Comparison of ENCODE assay signal across 8 cellular contexts in the genomic region with DNA sequence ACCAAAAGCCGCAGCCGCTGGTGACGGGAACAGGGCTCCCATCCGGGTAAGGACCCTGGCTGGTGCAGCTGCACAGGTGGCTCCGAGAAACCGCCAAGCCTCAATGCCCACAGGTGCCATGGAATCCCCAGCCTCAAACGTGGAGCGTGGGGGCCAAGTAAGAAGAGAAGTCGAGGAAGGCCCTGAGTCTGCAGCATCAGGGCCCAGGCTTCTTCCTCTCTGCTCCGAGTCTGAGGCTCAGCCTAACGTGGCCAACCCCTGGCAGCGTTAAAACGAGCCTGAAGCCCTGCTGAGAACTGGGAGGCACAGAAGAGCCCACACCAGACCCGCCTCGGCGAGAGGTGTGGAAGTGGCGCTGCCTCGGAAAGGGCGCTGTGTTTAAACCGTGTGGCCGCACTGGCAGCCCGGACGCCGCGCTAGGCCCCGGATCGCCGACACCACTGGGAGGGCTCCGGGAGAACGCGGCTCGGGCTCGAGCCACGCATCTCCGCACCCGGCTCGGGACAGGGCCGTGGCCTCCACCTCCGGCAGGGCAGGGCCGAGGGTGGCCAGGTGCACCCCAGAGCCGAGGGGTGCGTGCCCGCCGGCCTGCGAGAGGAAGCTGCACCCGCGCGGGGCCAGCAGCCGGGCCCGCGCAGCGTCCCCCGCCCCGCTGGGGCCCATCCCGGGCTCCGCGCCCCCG. TPM values are rescaled to one million over a fixed set of nuclear protein-coding genes. Genes with fewer than 3 reads are reported as not detected.
DNase-seq lines count a peak whose midpoint lies in the region; ATAC-seq, FAIRE-seq and TF ChIP-seq lines count a peak whose summit lies in the region.

No MANE protein-coding gene starts in this region.

- H3K4me3 ChIP-seq in WI38 (ENCODE audit: low read depth, low read length) = peak overlapping the region; percentile 73
- peak overlapping the region; percentile 65 for H3K4me3 ChIP-seq in rectal smooth muscle tissue (ENCODE audit: low read length)

- intact Hi-C loops in head of caudate nucleus (cut with DNase I) = loop anchor here (5.0 kb wide), 1 partner anchor 37 kb away; a partner anchor contains a TSS

- H3K27ac ChIP-seq in foreskin keratinocyte (no peak overlapping the region), rectal smooth muscle tissue (ENCODE audit: low read depth, low read length) (no peak overlapping the region)

- peaks cover 9% of the 10 kb centered on the region for H3K36me3 ChIP-seq in rectal smooth muscle tissue (ENCODE audit: control insufficient read depth, insufficient read depth, low read length)

- TF ChIP-seq CTCF in WI38 (IDR thresholded peaks at IDR 0.05; ENCODE audit: low read depth, low read length) (no peak), foreskin keratinocyte (conservative IDR thresholded peaks at IDR 0.05) (no peak)

- DNase-seq in 8988T = peak; percentile 29
- DNase-seq in foreskin keratinocyte = peak in 1 of 2 donors; percentile 13
- no peak for DNase-seq in head of caudate nucleus
- no peak for DNase-seq in frontal cortex (ENCODE audit: low spot score in 2 of 2)

- ATAC-seq in GM18517 (IDR thresholded peaks at IDR 0.05; ENCODE audit: unreplicated experiment) = peak; percentile 5
- ATAC-seq in HG03045 (IDR thresholded peaks at IDR 0.05; ENCODE audit: unreplicated experiment) = peak; percentile 10
- peak; percentile 9 for ATAC-seq in foreskin keratinocyte

- FAIRE-seq in frontal cortex (lab: Jason Lieb, UNC) = no peak

- peak overlapping the region; percentile 6 for H3K9ac ChIP-seq in rectal smooth muscle tissue (ENCODE audit: low read length)

- H3K4me1 ChIP-seq in foreskin keratinocyte = peaks cover 5% of the 10 kb centered on the region
- peaks cover 8% of the 10 kb centered on the region for H3K4me1 ChIP-seq in rectal smooth muscle tissue (ENCODE audit: control insufficient read depth, insufficient read depth, low read length)

- no peaks in the 10 kb centered on the region for H3K27me3 ChIP-seq in foreskin keratinocyte
- no peaks in the 10 kb centered on the region for H3K27me3 ChIP-seq in rectal smooth muscle tissue (ENCODE audit: control insufficient read depth, insufficient read depth, low read length)

RNA-seq across cellular contexts. Expression of a gene that starts 0.7 kb away (rescaled TPM):
- total RNA-seq in foreskin keratinocyte = 41.8 and 56.1 TPM in 2 replicates
- polyA plus RNA-seq in foreskin keratinocyte = 51.4 and 64.6 TPM in 2 replicates
- 19.6 TPM for total RNA-seq in frontal cortex

RNA-seq across cellular contexts. Expression of a gene that starts 10.9 kb away (rescaled TPM):
- 29.6 and 30.2 TPM in 2 replicates for total RNA-seq in foreskin keratinocyte
- polyA plus RNA-seq in foreskin keratinocyte = 27.2 and 28.9 TPM in 2 replicates
- 21.6 TPM for total RNA-seq in frontal cortex

RNA-seq across cellular contexts. Expression of a gene that starts 15.9 kb away (rescaled TPM):
- 72.3 and 81.9 TPM in 2 replicates for total RNA-seq in foreskin keratinocyte
- 103 and 119 TPM in 2 replicates for polyA plus RNA-seq in foreskin keratinocyte
- 13.0 TPM for total RNA-seq in frontal cortex

RNA-seq across cellular contexts. Expression of a gene that starts 29.2 kb away (rescaled TPM):
- total RNA-seq in foreskin keratinocyte (38.1 and 45.3 TPM in 2 replicates), frontal cortex (71.7 TPM)
- polyA plus RNA-seq in foreskin keratinocyte = 20.2 and 22.8 TPM in 2 replicates

RNA-seq across cellular contexts. Expression of a gene that starts 37.9 kb away (rescaled TPM):
- total RNA-seq in foreskin keratinocyte (53.2 and 55.8 TPM in 2 replicates), frontal cortex (22.4 TPM)
- polyA plus RNA-seq in foreskin keratinocyte = 80.9 and 88.0 TPM in 2 replicates
